In genomic region chr20:49913399-49914047, GRCh38 we compare ENCODE assay signal across 9 cellular contexts. TPM values are rescaled to one million over a fixed set of nuclear protein-coding genes. Genes with fewer than 3 reads are reported as not detected.
DNase-seq lines count a peak whose midpoint lies in the region; ATAC-seq and TF ChIP-seq lines count a peak whose summit lies in the region.
"Had no signal": no experiment of that assay in that cellular context is flagged by ENCODE, and none has a peak within 500 bp of the region (broad histone marks: within the 10 kb centered on the region; RNA-seq: fewer than 3 reads in every experiment).

No MANE protein-coding gene starts in this region.

- peaks cover 30 to 64% (median 48%) of the 10 kb centered on the region in 3 donors for H3K4me1 Mint-ChIP-seq in CD8-positive, alpha-beta memory T cell
- peaks cover 35 to 44% of the 10 kb centered on the region in 2 donors for H3K4me1 Mint-ChIP-seq in effector memory CD8-positive, alpha-beta T cell (ENCODE audit: low read depth in 2 of 2)

- H3K4me3 Mint-ChIP-seq in CD8-positive, alpha-beta memory T cell, result peak overlapping the region; percentile 69 to 100 (median 98)
- peak overlapping the region; percentile 91 to 97 for H3K4me3 Mint-ChIP-seq in effector memory CD8-positive, alpha-beta T cell

- no peak for ATAC-seq in effector memory CD8-positive, alpha-beta T cell (replicated peaks)

- no peaks in the 10 kb centered on the region for H3K36me3 ChIP-seq in CD8-positive, alpha-beta memory T cell (ENCODE audit: insufficient read depth, low read length)
- peaks cover 13% of the 10 kb centered on the region; the same call in 1 of the 2 replicates for H3K36me3 ChIP-seq in OCI-LY1 (ENCODE audit: insufficient read depth, low read length)

- POLR2A ChIA-PET in CD8-positive, alpha-beta memory T cell (lab: Charles Lee), result interaction anchor here (1.0 kb wide), 1 partner anchor 23 kb away, joined by 4 read pairs; the partner anchor contains the start of gene RNF114

- no peak overlapping the region for H3K4me3 ChIP-seq in CD8-positive, alpha-beta memory T cell (ENCODE audit: low read length)
- H3K4me3 ChIP-seq in OCI-LY1 (ENCODE audit: low read depth, low read length, poor library complexity, severe bottlenecking), result peak overlapping the region; percentile 67

- no peaks in the 10 kb centered on the region for H3K9me3 ChIP-seq in CD8-positive, alpha-beta memory T cell (ENCODE audit: low read length)
- H3K9me3 ChIP-seq in OCI-LY1 (ENCODE audit: low read length), result no peaks in the 10 kb centered on the region
- H3K9me3 ChIP-seq: testis had no signal

- peak overlapping the region; percentile 100 for H3K27ac ChIP-seq in CD8-positive, alpha-beta memory T cell (ENCODE audit: low read depth, low read length)
- no peak overlapping the region for H3K27ac ChIP-seq in OCI-LY1 (ENCODE audit: low read depth, low read length, poor library complexity, severe bottlenecking)

- H3K9me3 Mint-ChIP-seq in CD8-positive, alpha-beta memory T cell, result no peaks in the 10 kb centered on the region
- H3K9me3 Mint-ChIP-seq in effector memory CD8-positive, alpha-beta T cell, result no peaks in the 10 kb centered on the region

- H3K36me3 Mint-ChIP-seq in CD8-positive, alpha-beta memory T cell, result peaks cover 0 to 33% (median 2%) of the 10 kb centered on the region in 3 donors
- peaks cover 46% of the 10 kb centered on the region for H3K36me3 Mint-ChIP-seq in effector memory CD8-positive, alpha-beta T cell (ENCODE audit: insufficient read depth)

- H3F3A ChIP-seq in OCI-LY1 (ENCODE audit: insufficient read depth, low read length), result no peaks in the 10 kb centered on the region

- H3K79me2 ChIP-seq in OCI-LY1 (ENCODE audit: insufficient read depth, low read length), result peaks cover 7% of the 10 kb centered on the region; the same call in 1 of the 2 replicates

- CTCF ChIA-PET in CD8-positive, alpha-beta memory T cell (lab: Charles Lee), result interaction anchor here (0.7 to 1.9 kb wide), 4 partner anchors 9 to 864 kb away, joined by 3 to 6 read pairs (median 4); no protein-coding TSS in a partner anchor

- peak overlapping the region; percentile 77; the same call in 1 of the 2 replicates for H3K4me2 ChIP-seq in OCI-LY1 (ENCODE audit: low read length)

- H3K9me2 ChIP-seq in OCI-LY1 (ENCODE audit: low read depth, low read length), result no peaks in the 10 kb centered on the region

- peak in 1 of 5 donors; percentile 26 for DNase-seq in CD8-positive, alpha-beta memory T cell
- no peak for DNase-seq in effector memory CD8-positive, alpha-beta T cell
- DNase-seq in nucleus accumbens (lab: John Stamatoyannopoulos, UW) (peak in 35 of 56 donors; percentile 18 to 64 (median 44)), NCI-H187 treated with DMSO at 0.1 percent for 48 hours (lab: John Stamatoyannopoulos, UW) (no peak), NCI-H774 (lab: John Stamatoyannopoulos, UW) (no peak), ecto neural progenitor cell (ENCODE audit: low spot score) (no peak), NCI-H2107 (lab: John Stamatoyannopoulos, UW) (no peak)
- DNase-seq: testis had no signal

- peaks cover 36% of the 10 kb centered on the region for H3K4me1 ChIP-seq in CD8-positive, alpha-beta memory T cell (ENCODE audit: insufficient read depth, low read length)
- peaks cover 24% of the 10 kb centered on the region for H3K4me1 ChIP-seq in OCI-LY1 (ENCODE audit: insufficient read depth, low read length, severe bottlenecking)

- no peaks in the 10 kb centered on the region for H4K20me1 ChIP-seq in OCI-LY1 (ENCODE audit: insufficient read depth, low read length)

- TF ChIP-seq CTCF in OCI-LY1 (IDR thresholded peaks at IDR 0.05; ENCODE audit: low read length), result no peak

- H3K27ac Mint-ChIP-seq in CD8-positive, alpha-beta memory T cell, result peak overlapping the region; percentile 97 to 100 (median 100)
- peak overlapping the region; percentile 100 for H3K27ac Mint-ChIP-seq in effector memory CD8-positive, alpha-beta T cell

- no peaks in the 10 kb centered on the region for H3K27me3 ChIP-seq in CD8-positive, alpha-beta memory T cell (ENCODE audit: insufficient read depth, low read length, poor library complexity, severe bottlenecking)
- H3K27me3 ChIP-seq in OCI-LY1 (ENCODE audit: insufficient read depth, low read length), result no peaks in the 10 kb centered on the region
- H3K27me3 ChIP-seq: testis had no signal

- H2AFZ ChIP-seq in OCI-LY1 (ENCODE audit: low read length), result no peak overlapping the region

- no peaks in the 10 kb centered on the region for H3K27me3 Mint-ChIP-seq in CD8-positive, alpha-beta memory T cell
- H3K27me3 Mint-ChIP-seq in effector memory CD8-positive, alpha-beta T cell, result no peaks in the 10 kb centered on the region

- no peak overlapping the region for H3K9ac ChIP-seq in OCI-LY1 (ENCODE audit: low read length)

RNA-seq across cellular contexts. Expression of gene SPATA2, which starts 1.8 kb away (rescaled TPM):
- total RNA-seq in CD8-positive, alpha-beta memory T cell, result 10 to 100 TPM; 15.0 to 16.0 TPM
- 5.3 TPM for polyA plus RNA-seq in CD8-positive, alpha-beta memory T cell

RNA-seq across cellular contexts. Expression of gene RNF114, which starts 22.7 kb away (rescaled TPM):
- 10 to 100 TPM; 64.0 to 67.1 TPM for total RNA-seq in CD8-positive, alpha-beta memory T cell
- 112 TPM for polyA plus RNA-seq in CD8-positive, alpha-beta memory T cell

Comparison
In these comparisons a context has a peak if more than half of its experiments do, and no peak if none do; other contexts are left out.
1. DNase-seq: peak in nucleus accumbens (35 of 56); none in effector memory CD8-positive, alpha-beta T cell (0 of 3), NCI-H187 treated with DMSO at 0.1 percent for 48 hours (single experiment), NCI-H774 (single experiment), ecto neural progenitor cell (single experiment) and NCI-H2107 (single experiment).